20 cellular contexts compared by ENCODE assay signal in genomic region chr9:37239224-37239859, GRCh38.
DNase-seq lines count a peak whose midpoint lies in the region; ATAC-seq, FAIRE-seq and TF ChIP-seq lines count a peak whose summit lies in the region.
"Had no signal": no experiment of that assay in that cellular context is flagged by ENCODE, and none has a peak within 500 bp of the region (broad histone marks: within the 10 kb centered on the region; RNA-seq: fewer than 3 reads in every experiment).

No MANE protein-coding gene starts in this region.

- H4K91ac ChIP-seq in trophoblast cell (ENCODE audit: low read depth, low read length) = no peak overlapping the region

- H3K4me1 ChIP-seq in K562 (replicated peaks in 1 of 2; ENCODE audit: control insufficient read depth in 2 of 2, insufficient read depth in 2 of 2, low read length in 2 of 2) (peaks cover 0 to 12% of the 10 kb centered on the region in 2 experiments; a peak in 2 of 5 replicates), trophoblast cell (ENCODE audit: control insufficient read depth in 1 of 2, insufficient read depth in 2 of 2, low read length in 2 of 2) (no peaks in the 10 kb centered on the region)
- H3K4me1 ChIP-seq: suprapubic skin had no signal

- no peak overlapping the region for H2BK120ac ChIP-seq in trophoblast cell (ENCODE audit: insufficient read depth, low read length, poor library complexity)

- DNase-seq in Caki2 (ENCODE audit: low read depth) (peak; percentile 1), GM18507 (ENCODE audit: extremely low spot score, insufficient read length, low read depth) (no peak), NCI-H146 (lab: John Stamatoyannopoulos, UW) (peak; percentile 81), K562 (ENCODE audit: extremely low read depth in 1 of 4, low spot score in 3 of 4) (no peak), UCSD-AML1 (lab: John Stamatoyannopoulos, UW; ENCODE audit: unreplicated experiment) (no peak), ureter (ENCODE audit: low spot score) (no peak), NCI-H2227 (lab: John Stamatoyannopoulos, UW; ENCODE audit: unreplicated experiment) (no peak), trophoblast cell (no peak)
- DNase-seq: activated CD4-positive, alpha-beta T cell treated with anti-CD3 and anti-CD28 coated beads, Interleukin-2, amount 10 ng/mL, durations not matched to agents 24 days and 14 days; activated CD8-positive, alpha-beta memory T cell treated with anti-CD3 and anti-CD28 coated beads, Interleukin-2, amount 50 U/mL, for 48 hours; activated gamma-delta T cell; anterior cingulate cortex; mesenchymal stem cell; natural killer cell; NCI-H2081; SIG-M5; T1000 had no signal

- no peak overlapping the region for H3K4ac ChIP-seq in trophoblast cell (ENCODE audit: low read depth, low read length)

- 57% methylated on average over 4 of the region's 4 CpGs for WGBS in K562 (ENCODE audit: insufficient coverage, low coverage, missing lambda C conversion rate)
- WGBS in trophoblast cell (ENCODE audit: extremely low coverage, insufficient coverage, insufficient read length) = no CpG with 5 or more reads among the region's 4 CpGs

- no peak overlapping the region for H2BK5ac ChIP-seq in trophoblast cell (ENCODE audit: low read depth, low read length, poor library complexity)

- no peaks in the 10 kb centered on the region for H3K9me1 ChIP-seq in K562 (ENCODE audit: control insufficient read depth, insufficient read depth, low read length)

- in situ Hi-C loops in Caki2 (cut with HindIII; ENCODE audit: low pct_unique_long_range_greater_than_20kb, low sequenced_read_pairs) = no loop called here
- in situ Hi-C loops in K562 (cut with MboI) = no loop called here

- peak; percentile 21 for FAIRE-seq in GM18507 (lab: Jason Lieb, UNC)
- peak; percentile 32 for FAIRE-seq in K562 (lab: Jason Lieb, UNC)

- H4K8ac ChIP-seq in trophoblast cell (ENCODE audit: low read depth, low read length) = no peak overlapping the region

- H3K18ac ChIP-seq in trophoblast cell (ENCODE audit: low read length) = no peak overlapping the region

- no peak for TF ChIP-seq RAD21 in K562 (CRISPR knock-in tag; conservative IDR thresholded peaks at IDR 0.05 in 1 of 2, IDR thresholded peaks at IDR 0.05 in 1 of 2)

- H3K23ac ChIP-seq in trophoblast cell (ENCODE audit: low read length) = no peak overlapping the region

- H3K36me3 ChIP-seq in K562 (ENCODE audit: control insufficient read depth, insufficient read depth, low read length) = peaks cover 14% of the 10 kb centered on the region; the same call in 2 of the 3 replicates
- no peaks in the 10 kb centered on the region for H3K36me3 ChIP-seq in trophoblast cell (ENCODE audit: control insufficient read depth in 1 of 2, insufficient read depth in 2 of 2, low read length in 2 of 2)
- H3K36me3 ChIP-seq: suprapubic skin had no signal

- no peak overlapping the region for H4K12ac ChIP-seq in trophoblast cell (ENCODE audit: low read depth, low read length)

- H3K9me3 ChIP-seq in K562 (replicated peaks; ENCODE audit: control insufficient read depth, insufficient read depth, low read depth, low read length) (no peaks in the 10 kb centered on the region), trophoblast cell (ENCODE audit: insufficient read depth, low read depth, low read length) (no peaks in the 10 kb centered on the region)
- H3K9me3 ChIP-seq: suprapubic skin had no signal

- TF ChIP-seq EP300 in K562 (IDR thresholded peaks at IDR 0.05; ENCODE audit: low read length) = no peak

- no peak overlapping the region for H3K4me3 ChIP-seq in K562
- H3K4me3 ChIP-seq in trophoblast cell (ENCODE audit: low read depth, low read length) = no peak overlapping the region
- H3K4me3 ChIP-seq: skin epidermis, suprapubic skin had no signal

- intact Hi-C loops in K562 (cut with micrococcal nuclease) = no loop called here

- no peaks in the 10 kb centered on the region for H3K79me1 ChIP-seq in trophoblast cell (ENCODE audit: low read length)

- H3K27ac ChIP-seq in K562 (ENCODE audit: extremely low read depth, low read depth, low read length) (peak overlapping the region; percentile 64), trophoblast cell (ENCODE audit: low read depth, low read length) (no peak overlapping the region)
- H3K27ac ChIP-seq: skin epidermis, suprapubic skin had no signal

- peak overlapping the region; percentile 32; the same call in 1 of the 2 replicates for H3K4me2 ChIP-seq in K562 (ENCODE audit: insufficient read depth, low read length)
- H3K4me2 ChIP-seq in trophoblast cell (ENCODE audit: low read length) = no peak overlapping the region

- TF ChIP-seq POLR2A in K562 (conservative IDR thresholded peaks at IDR 0.05) = no peak

- H3K14ac ChIP-seq in trophoblast cell (ENCODE audit: low read length) = no peak overlapping the region

- H2BK12ac ChIP-seq in trophoblast cell (ENCODE audit: low read length) = no peak overlapping the region

- POLR2A ChIA-PET in K562 (lab: Yijun Ruan, JAX) = interaction anchor here (0.7 to 1.0 kb wide), 3 partner anchors 8 to 786 kb away, joined by 3 read pairs; no protein-coding TSS in a partner anchor

- CTCF ChIA-PET in K562 (lab: Yijun Ruan, JAX; ENCODE audit: low intra/inter-chr PET ratio) = no interaction called here

- H2AK5ac ChIP-seq in trophoblast cell (ENCODE audit: low read length) = no peak overlapping the region

- no peak for TF ChIP-seq CTCF in K562 (IDR thresholded peaks at IDR 0.05 in 2 of 3, conservative IDR thresholded peaks at IDR 0.05 in 1 of 3; ENCODE audit: insufficient read depth in 2 of 3, low read depth in 1 of 3, low read length in 3 of 3)

- H3K79me2 ChIP-seq in K562 (ENCODE audit: control insufficient read depth, insufficient read depth, low read length) = peaks cover 85% of the 10 kb centered on the region
- H3K79me2 ChIP-seq in trophoblast cell (ENCODE audit: control insufficient read depth, insufficient read depth, low read length, poor library complexity) = no peaks in the 10 kb centered on the region

- no TSS peak for BruUV-seq in K562 (replicated peaks; lab: Mats Ljungman, UMichigan)

- no peaks in the 10 kb centered on the region for H4K20me1 ChIP-seq in K562 (replicated peaks; ENCODE audit: control insufficient read depth, insufficient read depth, low read length)

- no peaks in the 10 kb centered on the region for H3K27me3 ChIP-seq in K562 (ENCODE audit: control insufficient read depth in 2 of 2, insufficient read depth in 2 of 2, low read length in 2 of 2)
- H3K27me3 ChIP-seq in trophoblast cell (ENCODE audit: insufficient read depth, low read length) = no peaks in the 10 kb centered on the region
- H3K27me3 ChIP-seq: suprapubic skin had no signal

- peak overlapping the region; percentile 40; the same call in 1 of the 2 replicates for H2AFZ ChIP-seq in K562 (ENCODE audit: low read depth, low read length)
- H2AFZ ChIP-seq in trophoblast cell (ENCODE audit: insufficient read depth, low read length, poor library complexity) = no peak overlapping the region

- ATAC-seq in K562 = peak; percentile 78
- ATAC-seq: HCT116, natural killer cell had no signal

- no peak overlapping the region for H3K9ac ChIP-seq in K562 (ENCODE audit: insufficient read depth in 1 of 2, low read depth in 2 of 2, low read length in 2 of 2)
- no peak overlapping the region for H3K9ac ChIP-seq in trophoblast cell (ENCODE audit: low read length)

TF ChIP-seq in K562, 482 proteins besides CTCF, POLR2A, EP300 and RAD21 (continues in another document):
- TF ChIP-seq MAFK (IDR thresholded peaks at IDR 0.05; ENCODE audit: low read length) (peak; percentile 65; the same call in 1 of the 2 replicates), C11orf30 (IDR thresholded peaks at IDR 0.05; ENCODE audit: low read depth) (peak; percentile 96), ESRRA (IDR thresholded peaks at IDR 0.05; ENCODE audit: borderline replicate concordance, low read depth) (peak; percentile 50; the same call in 1 of the 2 replicates), CC2D1A (IDR thresholded peaks at IDR 0.05) (peak; percentile 91), FOSL1 (tag; conservative IDR thresholded peaks at IDR 0.05) (peak; percentile 46), CEBPG (CRISPR knock-in tag; IDR thresholded peaks at IDR 0.05) (no peak), CEBPG (tag; conservative IDR thresholded peaks at IDR 0.05 in 1 of 2, IDR thresholded peaks at IDR 0.05 in 1 of 2) (no peak), EHMT2 (IDR thresholded peaks at IDR 0.05) (peak; percentile 78; the same call in 1 of the 2 replicates), MCM5 (IDR thresholded peaks at IDR 0.05; ENCODE audit: low read depth) (no peak), SAFB (IDR thresholded peaks at IDR 0.05; ENCODE audit: borderline replicate concordance, low read depth, low read length) (no peak), MAFG (tag; conservative IDR thresholded peaks at IDR 0.05) (peak; percentile 93), MYBL2 (IDR thresholded peaks at IDR 0.05; ENCODE audit: low read depth) (peak; percentile 91), MYBL2 (CRISPR knock-in tag; IDR thresholded peaks at IDR 0.05; ENCODE audit: borderline replicate concordance) (no peak), CHAMP1 (IDR thresholded peaks at IDR 0.05) (peak; percentile 93), MAFF (IDR thresholded peaks at IDR 0.05; ENCODE audit: low read length) (peak; percentile 73), GABPB2 (CRISPR knock-in tag; conservative IDR thresholded peaks at IDR 0.05) (no peak), ZNF140 (CRISPR knock-in tag; IDR thresholded peaks at IDR 0.05) (no peak)

Comparison
In these comparisons a context has a peak if more than half of its experiments do, and no peak if none do; other contexts are left out.
1. DNase-seq: peak in Caki2 (single experiment) and NCI-H146 (single experiment); none in GM18507 (single experiment), K562 (0 of 4), UCSD-AML1 (single experiment), ureter (single experiment), NCI-H2227 (single experiment) and trophoblast cell (0 of 2).